Comparison of ENCODE assay signal across 8 cellular contexts in genomic region chr17:77208217-77208808, GRCh38.
DNase-seq lines count a peak whose midpoint lies in the region; ATAC-seq and TF ChIP-seq lines count a peak whose summit lies in the region.

No MANE protein-coding gene starts in this region.

- ATAC-seq in GM18909 (IDR thresholded peaks at IDR 0.05; ENCODE audit: poor library complexity, unreplicated experiment) = no peak

- DNase-seq in GM04503 (ENCODE audit: low read depth) (peak; percentile 40), SK-MEL-5 (ENCODE audit: low read depth, low spot score) (peak; percentile 55), foreskin melanocyte (peak; percentile 62), retinal pigment epithelial cell (ENCODE audit: low read depth) (no peak), NCI-H1436 treated with DMSO at 0.1 percent for 48 hours (lab: John Stamatoyannopoulos, UW) (no peak), inferior parietal cortex (ENCODE audit: extremely low spot score) (no peak), GM20000 (ENCODE audit: low spot score) (no peak)

- H3K4me3 ChIP-seq in retinal pigment epithelial cell (ENCODE audit: low read length) = no peak overlapping the region

- TF ChIP-seq CTCF in retinal pigment epithelial cell (conservative IDR thresholded peaks at IDR 0.05; ENCODE audit: low read depth, low read length) (peak; percentile 31), GM20000 (IDR thresholded peaks at IDR 0.05; ENCODE audit: extremely low read depth, missing control alignments) (no peak)

- in situ Hi-C loops in SK-MEL-5 (cut with HindIII; ENCODE audit: low pct_unique_long_range_greater_than_20kb, low sequenced_read_pairs) = no loop called here

Comparison
In these comparisons a context has a peak if more than half of its experiments do, and no peak if none do; other contexts are left out.
1. DNase-seq: peak in GM04503 (single experiment), SK-MEL-5 (single experiment) and foreskin melanocyte (single experiment); none in retinal pigment epithelial cell (single experiment), NCI-H1436 treated with DMSO at 0.1 percent for 48 hours (single experiment), inferior parietal cortex (single experiment) and GM20000 (single experiment).